Comparison of ENCODE assay signal across 8 cellular contexts in the genomic region with DNA sequence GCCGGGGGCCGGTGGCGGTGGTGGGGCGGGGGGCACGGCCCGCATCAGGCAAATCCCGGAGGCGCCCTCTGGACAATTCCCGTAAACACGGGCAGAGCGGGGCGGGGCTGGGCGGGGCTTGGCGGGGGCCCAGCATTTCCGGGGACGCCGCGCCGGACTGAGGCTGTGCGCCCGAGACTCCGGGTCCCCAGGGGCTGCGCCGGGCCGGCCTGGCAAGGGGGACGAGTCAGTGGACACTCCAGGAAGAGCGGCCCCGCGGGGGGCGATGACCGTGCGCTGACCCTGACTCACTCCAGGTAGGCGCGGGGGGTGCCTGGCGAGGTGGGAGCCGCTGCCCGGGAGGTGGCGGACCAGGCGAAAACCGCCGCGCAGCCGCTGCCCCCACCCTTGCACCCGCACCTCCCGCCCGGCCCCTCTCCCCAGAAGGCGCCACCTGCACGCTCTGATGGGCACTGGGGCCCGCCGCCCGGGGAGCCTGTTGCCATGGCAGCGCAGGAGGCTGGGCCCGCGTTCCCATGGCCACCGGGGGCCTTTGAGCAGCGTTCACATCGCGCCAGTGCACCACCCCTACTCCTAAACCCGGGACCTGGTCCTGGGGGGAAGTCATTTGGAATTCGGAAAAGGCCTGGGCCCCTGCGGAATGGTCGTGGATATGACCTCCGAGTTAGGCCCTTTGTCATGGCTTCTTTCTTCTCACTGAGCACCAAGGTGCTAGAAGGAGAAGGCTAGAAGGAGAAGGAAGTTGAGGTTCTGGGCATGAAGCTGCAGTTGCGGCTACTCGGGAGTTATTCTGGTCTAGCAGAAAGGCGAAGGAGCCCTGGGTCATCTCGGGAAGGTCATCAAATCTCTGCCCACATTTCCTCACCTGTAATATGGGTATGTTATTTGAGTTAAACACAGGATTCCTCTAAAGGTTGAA. TPM values are rescaled to one million over a fixed set of nuclear protein-coding genes. Genes with fewer than 3 reads are reported as not detected.
DNase-seq lines count a peak whose midpoint lies in the region; ATAC-seq, FAIRE-seq and TF ChIP-seq lines count a peak whose summit lies in the region.

No MANE protein-coding gene starts in this region.

- H4K20me1 ChIP-seq in DOHH2 (ENCODE audit: control insufficient read depth, insufficient read depth, low read depth, low read length), result no peaks in the 10 kb centered on the region

- peak overlapping the region; percentile 93 for H3K4me2 ChIP-seq in DOHH2 (ENCODE audit: low read length)

- DNase-seq in SJSA1 (ENCODE audit: low read depth in 1 of 2, low spot score in 2 of 2) (peak; percentile 59 to 65), cardiac septum (ENCODE audit: low spot score) (peak; percentile 88), pancreas (peak; percentile 70 to 90 (median 84)), HPDE6-E6E7 (ENCODE audit: extremely low spot score) (no peak)
- peak; percentile 54 to 59 for DNase-seq in activated naive CD4-positive, alpha-beta T cell treated with anti-CD3 and anti-CD28 coated beads, Interleukin-2, amount 50 U/mL, for 72 hours (ENCODE audit: low spot score in 2 of 2)

- FAIRE-seq in pancreas (lab: Jason Lieb, UNC), result no peak

- 6 to 8% methylated on average over 54 to 67 of the region's 67 CpGs for WGBS in pancreas, 2 donors

- no peak for TF ChIP-seq CTCF in DOHH2 (IDR thresholded peaks at IDR 0.05; ENCODE audit: low read depth, low read length, poor library complexity, severe bottlenecking)
- no peak for TF ChIP-seq CTCF in pancreas (IDR thresholded peaks at IDR 0.05)

- no peaks in the 10 kb centered on the region for H3K9me2 ChIP-seq in DOHH2 (replicated peaks; ENCODE audit: control insufficient read depth, low read length)

- H3K27ac Mint-ChIP-seq in activated naive CD4-positive, alpha-beta T cell treated with anti-CD3 and anti-CD28 coated beads, Interleukin-2, amount 50 U/mL, for 72 hours, result peak overlapping the region in 1 of 2 donors; percentile 9

- TF ChIP-seq RAD21 in Ishikawa (IDR thresholded peaks at IDR 0.05; ENCODE audit: low read depth), result no peak

- H3K4me1 ChIP-seq in DOHH2 (ENCODE audit: control insufficient read depth, low read length) (peaks cover 52% of the 10 kb centered on the region), SJSA1 (replicated peaks) (peaks cover 15% of the 10 kb centered on the region), pancreas (peaks cover 1 to 26% (median 17%) of the 10 kb centered on the region in 3 donors)

- intact Hi-C loops in cardiac septum (cut with DNase I), result loop anchor here (1.0 kb wide), 1 partner anchor 10 kb away; no protein-coding TSS in a partner anchor
- intact Hi-C loops in pancreas (cut with DNase I), result no loop called here

- H3K27ac ChIP-seq in DOHH2 (ENCODE audit: low read depth, low read length), result no peak overlapping the region
- peak overlapping the region; percentile 35; the same call in 1 of the 2 replicates for H3K27ac ChIP-seq in SJSA1
- H3K27ac ChIP-seq in pancreas, result peak overlapping the region; percentile 85 to 96 (median 90)

- H3K36me3 ChIP-seq in DOHH2 (ENCODE audit: control insufficient read depth, low read length) (no peaks in the 10 kb centered on the region), SJSA1 (no peaks in the 10 kb centered on the region), pancreas (no peaks in the 10 kb centered on the region)

- H3K4me3 ChIP-seq in DOHH2 (ENCODE audit: low read length) (peak overlapping the region; percentile 86), SJSA1 (peak overlapping the region; percentile 70), pancreas (peak overlapping the region; percentile 61 to 86 (median 72))

- no peaks in the 10 kb centered on the region for H3K9me3 Mint-ChIP-seq in activated naive CD4-positive, alpha-beta T cell treated with anti-CD3 and anti-CD28 coated beads, Interleukin-2, amount 50 U/mL, for 72 hours

- peak; percentile 68 for TF ChIP-seq EP300 in Ishikawa (IDR thresholded peaks at IDR 0.05; ENCODE audit: borderline replicate concordance)

- peaks cover 28% of the 10 kb centered on the region for H3F3A ChIP-seq in DOHH2 (ENCODE audit: control insufficient read depth, insufficient read depth)

- H3K27me3 ChIP-seq in DOHH2 (ENCODE audit: control insufficient read depth, low read length), result peaks cover 5% of the 10 kb centered on the region; the same call in 1 of the 2 replicates
- H3K27me3 ChIP-seq in SJSA1 (replicated peaks), result no peaks in the 10 kb centered on the region
- no peaks in the 10 kb centered on the region for H3K27me3 ChIP-seq in pancreas

- no peaks in the 10 kb centered on the region for H3K79me2 ChIP-seq in DOHH2 (ENCODE audit: control insufficient read depth, low read length)

- H3K36me3 Mint-ChIP-seq in activated naive CD4-positive, alpha-beta T cell treated with anti-CD3 and anti-CD28 coated beads, Interleukin-2, amount 50 U/mL, for 72 hours, result no peaks in the 10 kb centered on the region

- H3K9me3 ChIP-seq in DOHH2 (ENCODE audit: control insufficient read depth, insufficient read depth, low read length), result no peaks in the 10 kb centered on the region
- no peaks in the 10 kb centered on the region for H3K9me3 ChIP-seq in SJSA1 (replicated peaks)
- no peaks in the 10 kb centered on the region for H3K9me3 ChIP-seq in pancreas

- ATAC-seq in GM21528 (IDR thresholded peaks at IDR 0.05; ENCODE audit: low FRiP score, unreplicated experiment) (peak; percentile 47), pancreas (peak; percentile 81 to 90 (median 85))
- peak; percentile 84 to 87 for ATAC-seq in activated naive CD4-positive, alpha-beta T cell treated with anti-CD3 and anti-CD28 coated beads, Interleukin-2, amount 50 U/mL, for 72 hours

TF ChIP-seq in Ishikawa, 13 proteins besides CTCF, POLR2A, EP300 and RAD21:
- TF ChIP-seq NFIC (IDR thresholded peaks at IDR 0.05), result peak; percentile 38; the same call in 1 of the 2 replicates
- no peak; the same call in 1 of the 2 replicates for TF ChIP-seq TAF1 (IDR thresholded peaks at IDR 0.05; ENCODE audit: low read depth)
- TF ChIP-seq EGR1 (IDR thresholded peaks at IDR 0.05), result 0 out of 2 replicates have a peak, but pooled peaks have one; percentile 26
- TF ChIP-seq, protein P1, sequence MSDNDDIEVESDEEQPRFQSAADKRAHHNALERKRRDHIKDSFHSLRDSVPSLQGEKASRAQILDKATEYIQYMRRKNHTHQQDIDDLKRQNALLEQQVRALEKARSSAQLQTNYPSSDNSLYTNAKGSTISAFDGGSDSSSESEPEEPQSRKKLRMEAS (IDR thresholded peaks at IDR 0.05), result 0 out of 2 replicates have a peak, but pooled peaks have one; percentile 6
- TF ChIP-seq YY1 (IDR thresholded peaks at IDR 0.05; ENCODE audit: low read depth), result peak; percentile 48
- no peak for TF ChIP-seq CEBPB (IDR thresholded peaks at IDR 0.05)
- TF ChIP-seq, protein P2, sequence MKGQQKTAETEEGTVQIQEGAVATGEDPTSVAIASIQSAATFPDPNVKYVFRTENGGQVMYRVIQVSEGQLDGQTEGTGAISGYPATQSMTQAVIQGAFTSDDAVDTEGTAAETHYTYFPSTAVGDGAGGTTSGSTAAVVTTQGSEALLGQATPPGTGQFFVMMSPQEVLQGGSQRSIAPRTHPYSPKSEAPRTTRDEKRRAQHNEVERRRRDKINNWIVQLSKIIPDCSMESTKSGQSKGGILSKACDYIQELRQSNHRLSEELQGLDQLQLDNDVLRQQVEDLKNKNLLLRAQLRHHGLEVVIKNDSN (IDR thresholded peaks at IDR 0.05), result no peak
- TF ChIP-seq ZBTB7A (IDR thresholded peaks at IDR 0.05; ENCODE audit: low read depth), result peak; percentile 74; the same call in 1 of the 2 replicates
- TF ChIP-seq FOXM1 (IDR thresholded peaks at IDR 0.05; ENCODE audit: borderline replicate concordance, low read depth), result peak; percentile 23; the same call in 1 of the 2 replicates

RNA-seq across cellular contexts. Expression of a gene that starts 16.1 kb away (rescaled TPM):
- 5.6 and 17.8 TPM in 2 replicates for total RNA-seq in SJSA1 (2014; rRNA removed; shearing (Covaris generic))
- 10 to 100 TPM in 1 of 2 donors, 1 to 10 TPM in 1; 8.9 to 19.1 TPM for total RNA-seq in activated naive CD4-positive, alpha-beta T cell treated with anti-CD3 and anti-CD28 coated beads, Interleukin-2, amount 50 U/mL, for 72 hours
- 21.2 TPM for total RNA-seq in cardiac septum
- total RNA-seq in pancreas, result 10 to 100 TPM; 33.1 to 63.9 (median 38.4) TPM
- 10 to 100 TPM; 32.5 to 39.3 TPM for polyA plus RNA-seq in pancreas

RNA-seq across cellular contexts. Expression of a gene that starts 48.7 kb away (rescaled TPM):
- total RNA-seq in SJSA1 (2014; rRNA removed; shearing (Covaris generic)), result 30.1 and 36.8 TPM in 2 replicates
- total RNA-seq in activated naive CD4-positive, alpha-beta T cell treated with anti-CD3 and anti-CD28 coated beads, Interleukin-2, amount 50 U/mL, for 72 hours, result 100 to 1,000 TPM; 114 to 150 TPM
- total RNA-seq in cardiac septum (69.9 TPM), pancreas (10 to 100 TPM; 70.4 to 88.6 (median 79.3) TPM)
- 100 to 1,000 TPM; 153 to 162 TPM for polyA plus RNA-seq in pancreas

RNA-seq across cellular contexts. Expression of a gene that starts 49.0 kb away (rescaled TPM):
- 2.3 and 4.3 TPM in 2 replicates for total RNA-seq in SJSA1 (2014; rRNA removed; shearing (Covaris generic))
- total RNA-seq in activated naive CD4-positive, alpha-beta T cell treated with anti-CD3 and anti-CD28 coated beads, Interleukin-2, amount 50 U/mL, for 72 hours, result 1 to 10 TPM; 3.1 to 7.6 TPM
- total RNA-seq in cardiac septum, result 10.6 TPM
- 1 to 10 TPM; 2.6 to 7.0 (median 4.4) TPM for total RNA-seq in pancreas
- polyA plus RNA-seq in pancreas, result 1 to 10 TPM; 2.0 to 3.3 TPM
